Comparison of ENCODE assay signal across 8 cellular contexts in genomic region chr5:126414874-126415502, GRCh38. TPM values are rescaled to one million over a fixed set of nuclear protein-coding genes. Genes with fewer than 3 reads are reported as not detected.
DNase-seq lines count a peak whose midpoint lies in the region; ATAC-seq and TF ChIP-seq lines count a peak whose summit lies in the region.
"Had no signal": no experiment of that assay in that cellular context is flagged by ENCODE, and none has a peak within 500 bp of the region (broad histone marks: within the 10 kb centered on the region; RNA-seq: fewer than 3 reads in every experiment).

No MANE protein-coding gene starts in this region.

- DNase-seq in SK-MEL-5 (ENCODE audit: low read depth, low spot score) (peak; percentile 71), fibroblast of peridontal ligament (ENCODE audit: extremely low read depth) (peak; percentile 86), uterus (peak; percentile 58 to 79), NCI-H1417 treated with DMSO at 0.1 percent for 48 hours (lab: John Stamatoyannopoulos, UW) (no peak), NCI-H748 (lab: John Stamatoyannopoulos, UW; ENCODE audit: unreplicated experiment) (no peak)
- DNase-seq: stimulated activated CD4-positive, alpha-beta T cell treated with anti-CD3 and anti-CD28 coated beads, Interleukin-1b, Interleukin-23, amount 100 ng/mL, for 48 hours had no signal

- H3K27ac ChIP-seq in muscle layer of duodenum (ENCODE audit: low read length) = peak overlapping the region; percentile 61
- H3K27ac ChIP-seq in uterus = peak overlapping the region; percentile 65 to 68

- intact Hi-C loops in uterus (cut with DNase I; ENCODE audit: low total_unique reads) = no loop called here

- H3K4me1 ChIP-seq in muscle layer of duodenum (ENCODE audit: control insufficient read depth in 1 of 2, insufficient read depth in 2 of 2, low read length in 2 of 2) (peaks cover 5 to 20% of the 10 kb centered on the region in 2 donors), uterus (peaks cover 0 to 7% of the 10 kb centered on the region in 2 donors)

- H3K27me3 ChIP-seq in muscle layer of duodenum (ENCODE audit: low read depth, low read length) = no peaks in the 10 kb centered on the region
- no peaks in the 10 kb centered on the region for H3K27me3 ChIP-seq in uterus

- TF ChIP-seq POLR2A in uterus (IDR thresholded peaks at IDR 0.05) = no peak

- in situ Hi-C loops in SK-MEL-5 (cut with HindIII; ENCODE audit: low pct_unique_long_range_greater_than_20kb, low sequenced_read_pairs) = no loop called here

- H3K36me3 ChIP-seq in muscle layer of duodenum (ENCODE audit: control insufficient read depth in 1 of 2, insufficient read depth in 2 of 2, low read length in 2 of 2) (no peaks in the 10 kb centered on the region), uterus (no peaks in the 10 kb centered on the region)

- H3K4me3 ChIP-seq in muscle layer of duodenum (ENCODE audit: low read depth in 1 of 2, low read length in 2 of 2) = no peak overlapping the region
- H3K4me3 ChIP-seq in uterus = no peak overlapping the region

- TF ChIP-seq CTCF in uterus (IDR thresholded peaks at IDR 0.05) = no peak

- H3K9me3 ChIP-seq in muscle layer of duodenum (ENCODE audit: control insufficient read depth in 1 of 2, low read length in 2 of 2) = no peaks in the 10 kb centered on the region
- no peaks in the 10 kb centered on the region for H3K9me3 ChIP-seq in uterus

- no peak for ATAC-seq in GM21723 (IDR thresholded peaks at IDR 0.05; ENCODE audit: unreplicated experiment)

RNA-seq across cellular contexts. Expression of gene GRAMD2B, which starts 8.2 kb away (rescaled TPM):
- 3.2 and 6.7 TPM in 2 replicates for total RNA-seq in SK-MEL-5 (2014; rRNA removed; shearing (Covaris generic))
- 4.8 and 7.3 TPM in 2 replicates for polyA plus RNA-seq in SK-MEL-5 (2015; cell fraction: cytosol; rRNA removed)
- 3.0 and 15.2 TPM in 2 replicates for polyA plus RNA-seq in SK-MEL-5 (2015; cell fraction: nucleus; rRNA removed)
- 10 to 100 TPM; 34.0 to 91.5 (median 58.8) TPM for total RNA-seq in uterus

Comparison
In these comparisons a context has a peak if more than half of its experiments do, and no peak if none do; other contexts are left out.
1. DNase-seq: peak in SK-MEL-5 (single experiment), fibroblast of peridontal ligament (single experiment) and uterus (2 of 2); none in NCI-H1417 treated with DMSO at 0.1 percent for 48 hours (single experiment) and NCI-H748 (single experiment).